ENCODE assay signal across 14 cellular contexts in genomic region chr20:23928788-23929187, GRCh38. TPM values are rescaled to one million over a fixed set of nuclear protein-coding genes. Genes with fewer than 3 reads are reported as not detected.
DNase-seq lines count a peak whose midpoint lies in the region; ATAC-seq and FAIRE-seq lines count a peak whose summit lies in the region.
"Had no signal": no experiment of that assay in that cellular context is flagged by ENCODE, and none has a peak within 500 bp of the region (broad histone marks: within the 10 kb centered on the region; RNA-seq: fewer than 3 reads in every experiment).

No MANE protein-coding gene starts in this region.

- H3K36me3 Mint-ChIP-seq in CD4-positive, alpha-beta memory T cell = peaks cover 0 to 5% of the 10 kb centered on the region in 2 donors

- CTCF ChIA-PET in CD4-positive, alpha-beta memory T cell (lab: Charles Lee; ENCODE audit: partially characterized antibody) = interaction anchor here (2.7 kb wide), 1 partner anchor 9 kb away, joined by 12 read pairs; no protein-coding TSS in a partner anchor

- H3K4me1 ChIP-seq in CD4-positive, alpha-beta memory T cell (ENCODE audit: insufficient read depth, low read length) = peaks cover 25% of the 10 kb centered on the region

- H3K27ac Mint-ChIP-seq in CD4-positive, alpha-beta memory T cell = peak overlapping the region in 2 of 7 donors; percentile 16 to 58

- peaks cover 9 to 34% (median 24%) of the 10 kb centered on the region in 4 donors for H3K4me1 Mint-ChIP-seq in CD4-positive, alpha-beta memory T cell

- peaks cover 0 to 16% (median 5%) of the 10 kb centered on the region in 8 donors for H3K9me3 Mint-ChIP-seq in CD4-positive, alpha-beta memory T cell

- POLR2A ChIA-PET in CD4-positive, alpha-beta memory T cell (lab: Charles Lee; ENCODE audit: partially characterized antibody) = interaction anchor here (1.2 kb wide), 1 partner anchor 26 kb away, joined by 3 read pairs; no protein-coding TSS in a partner anchor

- H3K9me3 ChIP-seq in CD4-positive, alpha-beta memory T cell (ENCODE audit: control insufficient read depth in 1 of 2, low read length in 2 of 2) = no peaks in the 10 kb centered on the region

- FAIRE-seq in RCC 7860 (lab: Jason Lieb, UNC) (no peak), GM19239 (lab: Jason Lieb, UNC) (no peak)

- peak; percentile 20 to 56 (median 29) for DNase-seq in CD4-positive, alpha-beta memory T cell
- DNase-seq in NCI-H69 (lab: John Stamatoyannopoulos, UW) (peak; percentile 64), iPS-NIHi7 (ENCODE audit: extremely low spot score) (peak; percentile 37), RCC 7860 (ENCODE audit: low spot score) (no peak), AG08395 (ENCODE audit: low spot score) (no peak), GM19239 (ENCODE audit: insufficient read length, low spot score) (no peak)
- DNase-seq in activated T-cell treated with anti-CD3 and anti-CD28 coated beads, Interleukin-2, amount 50 U/mL, for 1 hour = peak; percentile 29
- DNase-seq: C1 segment of cervical spinal cord, hippocampal formation, NCI-H1694 treated with DMSO at 0.1 percent for 48 hours, posterior cingulate gyrus had no signal

- H3K27me3 Mint-ChIP-seq in CD4-positive, alpha-beta memory T cell = peaks cover 2 to 5% of the 10 kb centered on the region in 2 donors

- H3K4me3 ChIP-seq in CD4-positive, alpha-beta memory T cell (ENCODE audit: low read length in 2 of 2) = no peak overlapping the region

- no peak for ATAC-seq in GM21825 (IDR thresholded peaks at IDR 0.05; ENCODE audit: unreplicated experiment)

- no peaks in the 10 kb centered on the region for H3K27me3 ChIP-seq in CD4-positive, alpha-beta memory T cell (ENCODE audit: insufficient read depth, low read length)

- no peak overlapping the region for H3K27ac ChIP-seq in CD4-positive, alpha-beta memory T cell (ENCODE audit: low read depth, low read length)

- peak overlapping the region in 5 of 8 donors; percentile 15 to 57 (median 22) for H3K4me3 Mint-ChIP-seq in CD4-positive, alpha-beta memory T cell

- intact Hi-C loops in CD4-positive, alpha-beta memory T cell (cut with micrococcal nuclease) = no loop called here

- H3K36me3 ChIP-seq in CD4-positive, alpha-beta memory T cell (ENCODE audit: insufficient read depth, low read length) = no peaks in the 10 kb centered on the region

RNA-seq across cellular contexts. Expression of gene CST5, which starts 49.2 kb away (rescaled TPM):
- not detected for total RNA-seq in CD4-positive, alpha-beta memory T cell
- polyA plus RNA-seq in CD4-positive, alpha-beta memory T cell = not detected
- total RNA-seq: H4; T-helper 1 cell treated with Interleukin-12 subunit alpha and Interleukin-12 subunit beta and Interleukin-4 antibody, amounts not matched to agents 30 ng/mL and 1 ng/mL, for 36 hours had no signal

RNA-seq across cellular contexts. Expression of gene GGTLC1, which starts 59.8 kb away (rescaled TPM):
- total RNA-seq in CD4-positive, alpha-beta memory T cell = not detected
- polyA plus RNA-seq in CD4-positive, alpha-beta memory T cell = not detected
- total RNA-seq: H4; T-helper 1 cell treated with Interleukin-12 subunit alpha and Interleukin-12 subunit beta and Interleukin-4 antibody, amounts not matched to agents 30 ng/mL and 1 ng/mL, for 36 hours had no signal

Comparison
In these comparisons a context has a peak if more than half of its experiments do, and no peak if none do; other contexts are left out.
1. DNase-seq: peak in CD4-positive, alpha-beta memory T cell (5 of 5), NCI-H69 (single experiment), activated T-cell treated with anti-CD3 and anti-CD28 coated beads, Interleukin-2, amount 50 U/mL, for 1 hour (single experiment) and iPS-NIHi7 (single experiment); none in RCC 7860 (single experiment), AG08395 (single experiment) and GM19239 (single experiment).